In genomic region chr10:66931340-66931948, GRCh38 we compare ENCODE assay signal across 9 cellular contexts. TPM values are rescaled to one million over a fixed set of nuclear protein-coding genes. Genes with fewer than 3 reads are reported as not detected.
DNase-seq lines count a peak whose midpoint lies in the region; ATAC-seq and TF ChIP-seq lines count a peak whose summit lies in the region.
"Had no signal": no experiment of that assay in that cellular context is flagged by ENCODE, and none has a peak within 500 bp of the region (broad histone marks: within the 10 kb centered on the region; RNA-seq: fewer than 3 reads in every experiment).

No MANE protein-coding gene starts in this region.

- no peaks in the 10 kb centered on the region for H3K36me3 ChIP-seq in OCI-LY1 (ENCODE audit: insufficient read depth, low read length)

- no peak overlapping the region for H3K4me2 ChIP-seq in OCI-LY1 (ENCODE audit: low read length)

- H3K4me3 Mint-ChIP-seq in naive B cell = no peak overlapping the region

- no peak overlapping the region for H3K4me3 ChIP-seq in OCI-LY1 (ENCODE audit: low read depth, low read length, poor library complexity, severe bottlenecking)

- TF ChIP-seq CTCF in OCI-LY1 (IDR thresholded peaks at IDR 0.05; ENCODE audit: low read length) = peak; percentile 89

- no peaks in the 10 kb centered on the region for H3K36me3 Mint-ChIP-seq in naive B cell

- H3K4me1 Mint-ChIP-seq in naive B cell = no peaks in the 10 kb centered on the region

- no peaks in the 10 kb centered on the region for H4K20me1 ChIP-seq in OCI-LY1 (ENCODE audit: insufficient read depth, low read length)

- H3K9ac ChIP-seq in OCI-LY1 (ENCODE audit: low read length) = no peak overlapping the region

- no peak overlapping the region for H2AFZ ChIP-seq in OCI-LY1 (ENCODE audit: low read length)

- no peak overlapping the region for H3K27ac ChIP-seq in OCI-LY1 (ENCODE audit: low read depth, low read length, poor library complexity, severe bottlenecking)

- H3K9me2 ChIP-seq in OCI-LY1 (ENCODE audit: low read depth, low read length) = no peaks in the 10 kb centered on the region

- no peak overlapping the region for H3K27ac Mint-ChIP-seq in naive B cell

- H3K9me3 ChIP-seq in OCI-LY1 (ENCODE audit: low read length) = no peaks in the 10 kb centered on the region

- no peaks in the 10 kb centered on the region for H3K79me2 ChIP-seq in OCI-LY1 (ENCODE audit: insufficient read depth, low read length)

- peak; percentile 75 for DNase-seq in DMS53 (lab: John Stamatoyannopoulos, UW)
- DNase-seq in dermis microvascular lymphatic vessel endothelial cell (ENCODE audit: low read depth in 2 of 2) = peak; percentile 46 to 66
- peak; percentile 2 for DNase-seq in naive B cell
- DNase-seq in OCI-M2 (lab: John Stamatoyannopoulos, UW; ENCODE audit: unreplicated experiment) = no peak
- no peak for DNase-seq in stimulated activated CD4-positive, alpha-beta T cell treated with anti-CD3 and anti-CD28 coated beads, Interleukin-2, amount 100 ng/mL, for 48 hours

- peaks cover 0 to 2% (median 0%) of the 10 kb centered on the region in 7 donors for H3K9me3 Mint-ChIP-seq in naive B cell

- no peaks in the 10 kb centered on the region for H3F3A ChIP-seq in OCI-LY1 (ENCODE audit: insufficient read depth, low read length)

- peak; percentile 83 for ATAC-seq in GM19328 (IDR thresholded peaks at IDR 0.05; ENCODE audit: unreplicated experiment)
- peak; percentile 66 for ATAC-seq in HG03457 (IDR thresholded peaks at IDR 0.05; ENCODE audit: unreplicated experiment)
- no peak for ATAC-seq in naive B cell (ENCODE audit: low read depth in 2 of 2)

- peaks cover 23 to 42% (median 23%) of the 10 kb centered on the region in 3 donors for H3K27me3 Mint-ChIP-seq in naive B cell

- no peaks in the 10 kb centered on the region for H3K4me1 ChIP-seq in OCI-LY1 (ENCODE audit: insufficient read depth, low read length, severe bottlenecking)

- no peaks in the 10 kb centered on the region for H3K27me3 ChIP-seq in OCI-LY1 (ENCODE audit: insufficient read depth, low read length)

RNA-seq across cellular contexts. Expression of gene LRRTM3, which starts 5.6 kb away (rescaled TPM):
- total RNA-seq in dermis microvascular lymphatic vessel endothelial cell = not detected in 2 replicates
- polyA plus RNA-seq in naive B cell (ENCODE audit: low read depth in 6 of 6) = not detected
- total RNA-seq: activated CD8-positive, alpha-beta memory T cell treated with anti-CD3 and anti-CD28 coated beads for 36 hours had no signal

Comparison
In these comparisons a context has a peak if more than half of its experiments do, and no peak if none do; other contexts are left out.
1. DNase-seq: peak in DMS53 (single experiment), dermis microvascular lymphatic vessel endothelial cell (2 of 2) and naive B cell (single experiment); none in OCI-M2 (single experiment) and stimulated activated CD4-positive, alpha-beta T cell treated with anti-CD3 and anti-CD28 coated beads, Interleukin-2, amount 100 ng/mL, for 48 hours (0 of 2).
2. ATAC-seq: peak in GM19328 (single experiment) and HG03457 (single experiment); none in naive B cell (0 of 2).